In the genomic region with DNA sequence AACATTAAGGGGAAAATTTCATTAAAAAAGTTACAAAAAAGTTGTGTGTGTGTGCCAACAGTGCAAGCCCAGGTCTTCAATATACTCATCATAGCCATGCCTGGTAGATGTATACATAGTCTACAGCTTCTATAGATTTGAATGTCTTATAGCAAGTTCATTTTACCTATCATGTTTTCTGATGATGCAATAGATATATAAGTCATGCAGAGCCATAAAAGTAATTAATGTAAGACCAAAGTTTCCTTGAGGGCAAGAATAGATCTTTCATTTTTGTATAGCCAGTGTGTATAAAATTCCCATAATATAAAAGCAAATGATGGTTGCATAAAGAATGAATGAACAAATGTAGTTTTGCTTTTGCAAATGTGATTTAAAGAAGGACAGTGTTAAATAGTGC, we compare ENCODE assay signal across 27 cellular contexts.
"Had no signal": no experiment of that assay in that cellular context is flagged by ENCODE, and none has a peak within 500 bp of the region (broad histone marks: within the 10 kb centered on the region; RNA-seq: fewer than 3 reads in every experiment).

No MANE protein-coding gene starts in this region.

- H3K9me3 ChIP-seq: stomach, suprapubic skin, testis, thoracic aorta, thyroid gland, tibial artery, transverse colon, upper lobe of left lung, upper lobe of right lung, uterus, vagina had no signal

- H3K36me3 ChIP-seq: stomach, suprapubic skin, thoracic aorta, thyroid gland, tibial artery, tibial nerve, transverse colon, upper lobe of left lung, upper lobe of right lung, uterus, vagina had no signal

- H3K4me3 ChIP-seq: stomach, suprapubic skin, testis, thoracic aorta, thyroid gland, tibial artery, tibial nerve, transverse colon, upper lobe of left lung, upper lobe of right lung, uterus, vagina had no signal

- DNase-seq: stimulated activated CD4-positive, alpha-beta T cell treated with anti-CD3 and anti-CD28 coated beads, Interleukin-2, amount 100 ng/mL, for 48 hours; stimulated activated CD4-positive, alpha-beta T cell treated with anti-CD3 and anti-CD28 coated beads, Interleukin-4, amount 100 ng/mL, for 1 hour; stimulated activated CD4-positive, alpha-beta T cell treated with anti-CD3 and anti-CD28 coated beads, Interleukin-4, amount 100 ng/mL, for 24 hours; stimulated activated CD4-positive, alpha-beta T cell treated with anti-CD3 and anti-CD28 coated beads, Interleukin-4, amount 100 ng/mL, for 4 hours; stimulated activated CD8-positive, alpha-beta memory T cell treated with anti-CD3 and anti-CD28 coated beads, Interleukin-4, amount 100 ng/mL, for 48 hours; stimulated activated naive B cell treated with anti-CD40 and anti-IgM and Interleukin-4, amounts not matched to agents 10 μg/mL and 1 μg/mL and 100 μg/mL, for 72 hours; stimulated activated naive CD4-positive, alpha-beta T cell; stimulated activated naive CD4-positive, alpha-beta T cell treated with Interleukin-2 at 50 U/mL for 16 hours; stimulated activated naive CD8-positive, alpha-beta T cell treated with anti-CD3 and anti-CD28 coated beads, Interleukin-15, amount 100 ng/mL, for 72 hours; stimulated activated naive CD8-positive, alpha-beta T cell treated with anti-CD3 and anti-CD28 coated beads, Interleukin-15, Interleukin-2, amounts not matched to agents 100 U/mL and 50 U/mL, for 24 hours; stomach; substantia nigra; testis; thyroid gland; tibial artery; transverse colon; trophoblast cell; upper lobe of left lung; upper lobe of right lung; uterus had no signal

- H3K27me3 ChIP-seq: stomach, suprapubic skin, testis, thyroid gland, tibial artery, tibial nerve, transverse colon, upper lobe of left lung, upper lobe of right lung, uterus, vagina had no signal

- H3K4me1 ChIP-seq: stomach, suprapubic skin, testis, thyroid gland, tibial artery, tibial nerve, transverse colon, upper lobe of left lung, upper lobe of right lung, uterus, vagina had no signal

- FAIRE-seq: urothelium cell line had no signal

- ATAC-seq: stimulated activated effector memory CD8-positive, alpha-beta T cell treated with anti-CD3 and anti-CD28 coated beads, Interleukin-12 subunit alpha, Interleukin-12 subunit beta, amount 100 ng/mL, for 72 hours; stimulated activated memory B cell treated with anti-CD40 and anti-IgM and Interleukin-4, amounts not matched to agents 10 μg/mL and 1 μg/mL and 100 μg/mL, for 72 hours; stimulated activated naive B cell treated with anti-CD40 and anti-IgM and Interleukin-4, amounts not matched to agents 10 μg/mL and 1 μg/mL and 100 μg/mL, for 72 hours; stimulated activated naive CD8-positive, alpha-beta T cell treated with anti-CD3 and anti-CD28 coated beads, Interleukin-15, amount 100 ng/mL, for 72 hours; stimulated activated naive CD8-positive, alpha-beta T cell treated with anti-CD3 and anti-CD28 coated beads, Interleukin-15, Interleukin-2, amounts not matched to agents 100 U/mL and 50 U/mL, for 24 hours; upper lobe of right lung had no signal

- H3K27ac ChIP-seq: stomach, suprapubic skin, testis, thoracic aorta, thyroid gland, tibial artery, tibial nerve, transverse colon, upper lobe of left lung, upper lobe of right lung, uterus, vagina had no signal
